In genomic region chr2:69180974-69181373, GRCh38 we compare ENCODE assay signal across 16 cellular contexts.
"Had no signal": no experiment of that assay in that cellular context is flagged by ENCODE, and none has a peak within 500 bp of the region (broad histone marks: within the 10 kb centered on the region; RNA-seq: fewer than 3 reads in every experiment).

No MANE protein-coding gene starts in this region.

- H3K27me3 Mint-ChIP-seq: type B pancreatic cell had no signal

- DNase-seq: activated CD4-positive, alpha-beta T cell treated with anti-CD3 and anti-CD28 coated beads for 4 hours; activated naive CD4-positive, alpha-beta T cell treated with anti-CD3 and anti-CD28 coated beads for 36 hours; body of pancreas; cerebellar nuclear complex; dorsolateral prefrontal cortex; head of caudate nucleus; nephron progenitor cell; T-cell; T1000 had no signal

- H3K27ac ChIP-seq: body of pancreas, dorsolateral prefrontal cortex, foreskin keratinocyte, SK-N-MC, VCaP had no signal

- H3K4me1 Mint-ChIP-seq: memory B cell had no signal

- H3K9me3 Mint-ChIP-seq: activated naive CD4-positive, alpha-beta T cell treated with anti-CD3 and anti-CD28 coated beads for 36 hours; memory B cell; nephron progenitor cell; stimulated activated effector memory CD8-positive, alpha-beta T cell treated with anti-CD3 and anti-CD28 coated beads, Interleukin-12 subunit alpha, Interleukin-12 subunit beta, amount 100 ng/mL, for 72 hours; T-cell; type B pancreatic cell had no signal

- ATAC-seq: body of pancreas; foreskin keratinocyte; left lobe of liver; stimulated activated effector memory CD8-positive, alpha-beta T cell treated with anti-CD3 and anti-CD28 coated beads, Interleukin-12 subunit alpha, Interleukin-12 subunit beta, amount 100 ng/mL, for 72 hours; T-cell had no signal

- H3K27ac Mint-ChIP-seq: activated naive CD4-positive, alpha-beta T cell treated with anti-CD3 and anti-CD28 coated beads for 36 hours; memory B cell; nephron progenitor cell; stimulated activated effector memory CD8-positive, alpha-beta T cell treated with anti-CD3 and anti-CD28 coated beads, Interleukin-12 subunit alpha, Interleukin-12 subunit beta, amount 100 ng/mL, for 72 hours; T-cell; type B pancreatic cell had no signal

- H3K27me3 ChIP-seq: body of pancreas, dorsolateral prefrontal cortex, foreskin keratinocyte had no signal

- H3K4me1 ChIP-seq: body of pancreas had no signal

- H3K4me3 Mint-ChIP-seq: activated naive CD4-positive, alpha-beta T cell treated with anti-CD3 and anti-CD28 coated beads for 36 hours; memory B cell; nephron progenitor cell; stimulated activated effector memory CD8-positive, alpha-beta T cell treated with anti-CD3 and anti-CD28 coated beads, Interleukin-12 subunit alpha, Interleukin-12 subunit beta, amount 100 ng/mL, for 72 hours; T-cell; type B pancreatic cell had no signal

- H3K9me3 ChIP-seq: body of pancreas had no signal

- H3K4me3 ChIP-seq: body of pancreas, dorsolateral prefrontal cortex, SK-N-MC had no signal

- H3K36me3 Mint-ChIP-seq: memory B cell; stimulated activated effector memory CD8-positive, alpha-beta T cell treated with anti-CD3 and anti-CD28 coated beads, Interleukin-12 subunit alpha, Interleukin-12 subunit beta, amount 100 ng/mL, for 72 hours; T-cell had no signal
